Comparison of ENCODE assay signal across 8 cellular contexts in genomic region chr3:129429080-129429451, GRCh38. TPM values are rescaled to one million over a fixed set of nuclear protein-coding genes. Genes with fewer than 3 reads are reported as not detected.
DNase-seq lines count a peak whose midpoint lies in the region; ATAC-seq and TF ChIP-seq lines count a peak whose summit lies in the region.

No MANE protein-coding gene starts in this region.

- H3K4me2 ChIP-seq in Karpas-422 (ENCODE audit: low read depth, low read length, poor library complexity, severe bottlenecking) = peak overlapping the region; percentile 64

- H3K9me3 ChIP-seq in Karpas-422 (ENCODE audit: low read length) (no peaks in the 10 kb centered on the region), duodenal mucosa (ENCODE audit: control insufficient read depth in 1 of 2, low read length in 2 of 2) (no peaks in the 10 kb centered on the region), neuron (ENCODE audit: low read length) (no peaks in the 10 kb centered on the region)

- ATAC-seq in HG03108 (IDR thresholded peaks at IDR 0.05; ENCODE audit: unreplicated experiment) (no peak), left colon (no peak)

- H3K27me3 ChIP-seq in Karpas-422 (ENCODE audit: low read length) (no peaks in the 10 kb centered on the region), duodenal mucosa (ENCODE audit: control insufficient read depth in 1 of 2, insufficient read depth in 2 of 2, low read length in 2 of 2) (peaks cover 0 to 5% of the 10 kb centered on the region in 2 donors), neuron (ENCODE audit: insufficient read depth, low read length) (no peaks in the 10 kb centered on the region)

- DNase-seq in Karpas-422 (no peak), posterior cingulate gyrus (no peak), left colon (no peak), SHP77 (lab: John Stamatoyannopoulos, UW) (no peak)

- H3K27ac ChIP-seq in C4-2B (peak overlapping the region; percentile 44), Karpas-422 (ENCODE audit: low read length) (peak overlapping the region; percentile 44; the same call in 1 of the 2 replicates), duodenal mucosa (ENCODE audit: low read depth, low read length) (no peak overlapping the region)

- intact Hi-C loops in posterior cingulate gyrus (cut with DNase I) = no loop called here
- intact Hi-C loops in left colon (cut with DNase I, micrococcal nuclease) = no loop called here

- peaks cover 5% of the 10 kb centered on the region for H3K79me2 ChIP-seq in Karpas-422 (ENCODE audit: low read length)

- H3K9ac ChIP-seq in Karpas-422 (ENCODE audit: low read length) = peak overlapping the region; percentile 38; the same call in 1 of the 2 replicates
- H3K9ac ChIP-seq in duodenal mucosa (ENCODE audit: low read depth in 1 of 2, low read length in 2 of 2) = peak overlapping the region in 1 of 2 donors; percentile 45

- H4K20me1 ChIP-seq in Karpas-422 (ENCODE audit: insufficient read depth, low read depth, low read length) = no peaks in the 10 kb centered on the region

- H2AFZ ChIP-seq in Karpas-422 (ENCODE audit: low read length) (peak overlapping the region; percentile 23; the same call in 1 of the 2 replicates), neuron (ENCODE audit: low read depth, low read length) (peak overlapping the region; percentile 87)

- peaks cover 40% of the 10 kb centered on the region for H3K4me1 ChIP-seq in Karpas-422 (ENCODE audit: low read length)
- peaks cover 14 to 29% of the 10 kb centered on the region in 2 donors for H3K4me1 ChIP-seq in duodenal mucosa (ENCODE audit: control insufficient read depth in 1 of 2, insufficient read depth in 2 of 2, low read length in 2 of 2)
- peaks cover 29% of the 10 kb centered on the region for H3K4me1 ChIP-seq in neuron (ENCODE audit: insufficient read depth, low read length)

- H3K4me3 ChIP-seq in Karpas-422 (ENCODE audit: low read length) (peak overlapping the region; percentile 44; the same call in 1 of the 2 replicates), duodenal mucosa (ENCODE audit: low read depth in 1 of 2, low read length in 2 of 2) (peak overlapping the region; percentile 78), neuron (ENCODE audit: low read length) (peak overlapping the region; percentile 53)

- no peak for TF ChIP-seq CTCF in C4-2B (conservative IDR thresholded peaks at IDR 0.05)

- H3K36me3 ChIP-seq in Karpas-422 (ENCODE audit: insufficient read depth, low read length) (peaks cover 41% of the 10 kb centered on the region), duodenal mucosa (ENCODE audit: control insufficient read depth in 1 of 2, insufficient read depth in 2 of 2, low read length in 2 of 2) (peaks cover 18 to 33% of the 10 kb centered on the region in 2 donors), neuron (ENCODE audit: insufficient read depth, low read length) (peaks cover 29% of the 10 kb centered on the region)

- H3K9me2 ChIP-seq in Karpas-422 (replicated peaks; ENCODE audit: insufficient read depth, low read length) = no peaks in the 10 kb centered on the region

RNA-seq across cellular contexts. Expression of gene EFCAB12, which starts 0.6 kb away (rescaled TPM):
- 0.04 TPM in 1 of 2 replicates, not detected in the other for total RNA-seq in Karpas-422 (2014; rRNA removed; shearing (Covaris generic); ENCODE audit: low replicate concordance)
- under 1 TPM; 0.56 to 0.58 TPM for total RNA-seq in left colon

RNA-seq across cellular contexts. Expression of gene MBD4, which starts 10.7 kb away (rescaled TPM):
- 51.9 and 130 TPM in 2 replicates for total RNA-seq in Karpas-422 (2014; rRNA removed; shearing (Covaris generic); ENCODE audit: low replicate concordance)
- total RNA-seq in left colon = 10 to 100 TPM; 21.8 to 23.6 TPM

RNA-seq across cellular contexts. Expression of gene IFT122, which starts 11.0 kb away (rescaled TPM):
- 4.7 and 6.6 TPM in 2 replicates for total RNA-seq in Karpas-422 (2014; rRNA removed; shearing (Covaris generic); ENCODE audit: low replicate concordance)
- 10 to 100 TPM; 18.8 to 21.6 TPM for total RNA-seq in left colon
